In the genomic region with DNA sequence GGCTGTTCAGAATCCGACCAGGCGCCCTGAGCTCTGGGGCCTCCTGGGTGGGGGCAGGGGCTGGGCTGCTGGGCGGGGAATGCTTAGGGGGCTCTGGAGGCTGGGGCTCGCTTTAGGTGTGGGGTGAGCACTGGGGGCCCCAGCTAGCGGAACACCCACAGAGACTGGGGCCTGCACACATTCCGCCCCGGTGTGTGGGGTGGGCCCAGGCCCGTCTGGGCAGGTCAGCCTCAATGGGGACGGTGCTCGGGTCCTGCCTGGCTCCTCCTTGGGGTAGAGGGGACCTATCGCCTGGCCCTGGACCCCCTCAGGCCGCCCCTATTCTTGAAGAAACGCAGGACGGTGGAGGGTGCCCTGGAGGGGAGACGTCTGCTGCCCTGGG, we compare ENCODE assay signal across 20 cellular contexts.
DNase-seq lines count a peak whose midpoint lies in the region; ATAC-seq and TF ChIP-seq lines count a peak whose summit lies in the region.
"Had no signal": no experiment of that assay in that cellular context is flagged by ENCODE, and none has a peak within 500 bp of the region (broad histone marks: within the 10 kb centered on the region; RNA-seq: fewer than 3 reads in every experiment).

No MANE protein-coding gene starts in this region.

- H3K27ac Mint-ChIP-seq in natural killer cell (no peak overlapping the region), naive B cell (no peak overlapping the region)
- H3K27ac Mint-ChIP-seq in natural killer cell treated with Interleukin-12 subunit alpha and Interleukin-12 subunit beta and Interleukin-15 and Interleukin-18, amount 100 ng/mL, for 72 hours, result no peak overlapping the region
- H3K27ac Mint-ChIP-seq: activated naive CD8-positive, alpha-beta T cell treated with anti-CD3 and anti-CD28 coated beads, Interleukin-2, amount 50 U/mL, for 24 hours; CD4-positive, alpha-beta memory T cell; stimulated activated effector memory CD8-positive, alpha-beta T cell treated with anti-CD3 and anti-CD28 coated beads, Interleukin-12 subunit alpha, Interleukin-12 subunit beta, amount 100 ng/mL, for 72 hours; T-cell had no signal

- no peak for ATAC-seq in natural killer cell
- ATAC-seq in natural killer cell treated with Interleukin-12 subunit alpha and Interleukin-12 subunit beta and Interleukin-15 and Interleukin-18, amount 100 ng/mL, for 72 hours, result no peak
- no peak for ATAC-seq in naive B cell (ENCODE audit: low read depth in 2 of 2)
- ATAC-seq in HG02798 (IDR thresholded peaks at IDR 0.05; ENCODE audit: poor library complexity, unreplicated experiment), result no peak
- ATAC-seq: activated naive CD8-positive, alpha-beta T cell treated with anti-CD3 and anti-CD28 coated beads, Interleukin-2, amount 50 U/mL, for 24 hours; body of pancreas; right lobe of liver; stimulated activated effector memory CD8-positive, alpha-beta T cell treated with anti-CD3 and anti-CD28 coated beads, Interleukin-12 subunit alpha, Interleukin-12 subunit beta, amount 100 ng/mL, for 72 hours; T-cell had no signal

- no peak overlapping the region for H3K4me3 Mint-ChIP-seq in natural killer cell
- H3K4me3 Mint-ChIP-seq in natural killer cell treated with Interleukin-12 subunit alpha and Interleukin-12 subunit beta and Interleukin-15 and Interleukin-18, amount 100 ng/mL, for 72 hours, result no peak overlapping the region
- peak overlapping the region in 7 of 8 donors; percentile 50 to 92 (median 83) for H3K4me3 Mint-ChIP-seq in naive B cell
- H3K4me3 Mint-ChIP-seq: activated naive CD8-positive, alpha-beta T cell treated with anti-CD3 and anti-CD28 coated beads, Interleukin-2, amount 50 U/mL, for 24 hours; CD4-positive, alpha-beta memory T cell; stimulated activated effector memory CD8-positive, alpha-beta T cell treated with anti-CD3 and anti-CD28 coated beads, Interleukin-12 subunit alpha, Interleukin-12 subunit beta, amount 100 ng/mL, for 72 hours; T-cell had no signal

- no peak overlapping the region for H3K27ac ChIP-seq in coronary artery
- H3K27ac ChIP-seq: body of pancreas, right lobe of liver, thoracic aorta had no signal

- H3K4me1 Mint-ChIP-seq in natural killer cell (no peaks in the 10 kb centered on the region), naive B cell (no peaks in the 10 kb centered on the region)
- peaks cover 0 to 3% of the 10 kb centered on the region in 2 donors for H3K4me1 Mint-ChIP-seq in natural killer cell treated with Interleukin-12 subunit alpha and Interleukin-12 subunit beta and Interleukin-15 and Interleukin-18, amount 100 ng/mL, for 72 hours (ENCODE audit: low read depth in 2 of 2)

- H3K4me3 ChIP-seq in coronary artery, result no peak overlapping the region
- H3K4me3 ChIP-seq: body of pancreas, right lobe of liver, thoracic aorta had no signal

- H3K9me3 Mint-ChIP-seq in natural killer cell (no peaks in the 10 kb centered on the region), naive B cell (no peaks in the 10 kb centered on the region)
- no peaks in the 10 kb centered on the region for H3K9me3 Mint-ChIP-seq in natural killer cell treated with Interleukin-12 subunit alpha and Interleukin-12 subunit beta and Interleukin-15 and Interleukin-18, amount 100 ng/mL, for 72 hours
- H3K9me3 Mint-ChIP-seq: activated naive CD8-positive, alpha-beta T cell treated with anti-CD3 and anti-CD28 coated beads, Interleukin-2, amount 50 U/mL, for 24 hours; stimulated activated effector memory CD8-positive, alpha-beta T cell treated with anti-CD3 and anti-CD28 coated beads, Interleukin-12 subunit alpha, Interleukin-12 subunit beta, amount 100 ng/mL, for 72 hours; T-cell had no signal

- DNase-seq in natural killer cell, result peak; percentile 10
- DNase-seq in natural killer cell treated with Interleukin-12 subunit alpha and Interleukin-12 subunit beta and Interleukin-15 and Interleukin-18, amount 100 ng/mL, for 72 hours (ENCODE audit: low spot score), result no peak
- peak; percentile 41 for DNase-seq in coronary artery (ENCODE audit: low spot score)
- DNase-seq in naive B cell, result no peak
- DNase-seq in activated gamma-delta T cell treated with Interleukin-2 at 50 U/mL for 16 hours, result no peak
- DNase-seq in NCI-H748 treated with DMSO at 0.1 percent for 48 hours (lab: John Stamatoyannopoulos, UW), result no peak
- DNase-seq: activated CD4-positive, alpha-beta T cell treated with anti-CD3 and anti-CD28 coated beads, Interleukin-2, amount 50 U/mL, for 4 hours; activated naive CD8-positive, alpha-beta T cell treated with anti-CD3 and anti-CD28 coated beads, Interleukin-2, amount 50 U/mL, for 24 hours; CD4-positive, alpha-beta memory T cell; DMS79; glutamatergic neuron; GOT3; occipital lobe; SHP77 treated with DMSO at 0.1 percent for 48 hours had no signal

- H3K36me3 Mint-ChIP-seq in natural killer cell, result no peaks in the 10 kb centered on the region
- no peaks in the 10 kb centered on the region for H3K36me3 Mint-ChIP-seq in natural killer cell treated with Interleukin-12 subunit alpha and Interleukin-12 subunit beta and Interleukin-15 and Interleukin-18, amount 100 ng/mL, for 72 hours
- H3K36me3 Mint-ChIP-seq in naive B cell, result no peaks in the 10 kb centered on the region
- H3K36me3 Mint-ChIP-seq: CD4-positive, alpha-beta memory T cell; stimulated activated effector memory CD8-positive, alpha-beta T cell treated with anti-CD3 and anti-CD28 coated beads, Interleukin-12 subunit alpha, Interleukin-12 subunit beta, amount 100 ng/mL, for 72 hours; T-cell had no signal

- intact Hi-C loops in natural killer cell (cut with micrococcal nuclease), result no loop called here

- TF ChIP-seq CTCF in natural killer cell (IDR thresholded peaks at IDR 0.05) (no peak), coronary artery (IDR thresholded peaks at IDR 0.05) (no peak)

- H3K27me3 Mint-ChIP-seq in natural killer cell (ENCODE audit: low read depth in 2 of 2) (peaks cover 13 to 17% of the 10 kb centered on the region in 2 donors), naive B cell (no peaks in the 10 kb centered on the region)
- peaks cover 0 to 14% of the 10 kb centered on the region in 2 donors for H3K27me3 Mint-ChIP-seq in natural killer cell treated with Interleukin-12 subunit alpha and Interleukin-12 subunit beta and Interleukin-15 and Interleukin-18, amount 100 ng/mL, for 72 hours
- H3K27me3 Mint-ChIP-seq: activated naive CD8-positive, alpha-beta T cell treated with anti-CD3 and anti-CD28 coated beads, Interleukin-2, amount 50 U/mL, for 24 hours had no signal

Comparison
In these comparisons a context has a peak if more than half of its experiments do, and no peak if none do; other contexts are left out.
1. DNase-seq: peak in natural killer cell (single experiment) and coronary artery (single experiment); none in natural killer cell treated with Interleukin-12 subunit alpha and Interleukin-12 subunit beta and Interleukin-15 and Interleukin-18, amount 100 ng/mL, for 72 hours (single experiment), naive B cell (single experiment), activated gamma-delta T cell treated with Interleukin-2 at 50 U/mL for 16 hours (single experiment) and NCI-H748 treated with DMSO at 0.1 percent for 48 hours (single experiment).
2. H3K4me3 Mint-ChIP-seq: peak in naive B cell (7 of 8); none in natural killer cell (single experiment) and natural killer cell treated with Interleukin-12 subunit alpha and Interleukin-12 subunit beta and Interleukin-15 and Interleukin-18, amount 100 ng/mL, for 72 hours (single experiment).